In the genomic region with DNA sequence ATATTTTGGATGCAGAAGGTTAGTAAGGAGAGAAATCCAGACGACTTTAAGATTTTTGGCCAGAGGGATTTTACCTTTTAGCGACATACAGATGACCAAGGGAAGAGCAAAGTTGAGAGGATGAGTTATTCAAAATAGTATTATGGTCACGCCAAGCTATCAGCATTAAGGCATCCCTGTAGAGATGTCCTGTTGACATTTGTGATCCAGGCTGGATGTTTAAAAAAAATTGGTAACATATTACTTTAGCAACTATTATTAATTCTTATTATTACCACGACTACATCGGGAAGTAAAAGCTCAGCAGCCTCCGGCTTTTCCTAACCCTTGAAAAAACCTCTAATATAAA, we compare ENCODE assay signal across 8 cellular contexts. TPM values are rescaled to one million over a fixed set of nuclear protein-coding genes. Genes with fewer than 3 reads are reported as not detected.
A peak's percentile ranks its signal among the peaks of the same experiment; 100 is the strongest.
DNase-seq lines count a peak whose midpoint lies in the region; ATAC-seq and TF ChIP-seq lines count a peak whose summit lies in the region.

No MANE protein-coding gene starts in this region.

- H3K4me1 Mint-ChIP-seq in Calu3 (ENCODE audit: low read depth, unreplicated experiment) (peaks cover 29% of the 10 kb centered on the region), progenitor cell of endocrine pancreas (ENCODE audit: low read depth) (peaks cover 19% of the 10 kb centered on the region)

- peak overlapping the region in 1 of 2 experiments; percentile 26; a peak in 1 of 4 replicates for H4K8ac ChIP-seq in IMR-90 (ENCODE audit: low read depth in 2 of 2, low read length in 2 of 2)

- H2BK120ac ChIP-seq in IMR-90 (ENCODE audit: low read depth, low read length): no peak overlapping the region

- H2BK5ac ChIP-seq in IMR-90 (ENCODE audit: low read depth, low read length, poor library complexity, severe bottlenecking): no peak overlapping the region

- H3K9me3 Mint-ChIP-seq in Calu3 (ENCODE audit: low read depth, unreplicated experiment) (no peaks in the 10 kb centered on the region), progenitor cell of endocrine pancreas (ENCODE audit: low read depth) (no peaks in the 10 kb centered on the region)

- DNase-seq in Calu3 (no peak), IMR-90 (no peak), progenitor cell of endocrine pancreas (ENCODE audit: low spot score, unreplicated experiment) (no peak), CD1c-positive myeloid dendritic cell (ENCODE audit: extremely low spot score) (no peak), HuH-7 (ENCODE audit: low spot score) (no peak), SHP77 (lab: John Stamatoyannopoulos, UW) (no peak)
- DNase-seq in effector memory CD4-positive, alpha-beta T cell: no peak

- TF ChIP-seq POLR2A in IMR-90 (IDR thresholded peaks at IDR 0.05; ENCODE audit: low read depth, low read length): no peak

- TF ChIP-seq RAD21 in IMR-90 (IDR thresholded peaks at IDR 0.05; ENCODE audit: low read length): no peak

- dilution Hi-C loops in IMR-90 (cut with HindIII; ENCODE audit: low sequenced_read_pairs, unreplicated experiment): no loop called here

- no peaks in the 10 kb centered on the region for H3K9me1 ChIP-seq in IMR-90 (ENCODE audit: insufficient read depth, low read length)

- H4K5ac ChIP-seq in IMR-90 (ENCODE audit: low read depth, low read length): no peak overlapping the region

- H3K27ac Mint-ChIP-seq in Calu3 (ENCODE audit: unreplicated experiment) (peak overlapping the region; percentile 96), progenitor cell of endocrine pancreas (peak overlapping the region; percentile 99)

- peak overlapping the region; percentile 76 for H3K4me2 ChIP-seq in IMR-90 (ENCODE audit: low read depth, low read length)

- no peak overlapping the region for H3K14ac ChIP-seq in IMR-90 (replicated peaks; ENCODE audit: low read depth, low read length)

- no peaks in the 10 kb centered on the region for H3K27me3 Mint-ChIP-seq in Calu3 (ENCODE audit: unreplicated experiment)
- no peaks in the 10 kb centered on the region for H3K27me3 Mint-ChIP-seq in progenitor cell of endocrine pancreas

- WGBS in IMR-90 (ENCODE audit: extremely low coverage in 2 of 2, insufficient read length in 1 of 2), 2 experiments: no CpG with 5 or more reads among the region's 6 CpGs

- CTCF ChIA-PET in Calu3 (lab: Charles Lee): no interaction called here
- CTCF ChIA-PET in IMR-90 (lab: Yijun Ruan, JAX): no interaction called here

- H3K9me3 ChIP-seq in IMR-90 (ENCODE audit: control insufficient read depth, insufficient read depth, low read length): no peaks in the 10 kb centered on the region
- no peaks in the 10 kb centered on the region for H3K9me3 ChIP-seq in effector memory CD4-positive, alpha-beta T cell (ENCODE audit: control insufficient read depth, low read length)

- no peak overlapping the region for H3K18ac ChIP-seq in IMR-90 (ENCODE audit: low read depth, low read length)

- H3K4me3 ChIP-seq in IMR-90 (ENCODE audit: insufficient read depth, low read depth, low read length): peak overlapping the region; percentile 15; the same call in 1 of the 2 replicates
- peak overlapping the region; percentile 97 for H3K4me3 ChIP-seq in effector memory CD4-positive, alpha-beta T cell (ENCODE audit: insufficient read depth, low read depth, low read length, poor library complexity, severe bottlenecking)

- H3K4me3 Mint-ChIP-seq in Calu3 (ENCODE audit: low read depth, unreplicated experiment): peak overlapping the region; percentile 86
- H3K4me3 Mint-ChIP-seq in progenitor cell of endocrine pancreas (ENCODE audit: low read depth): peak overlapping the region; percentile 95

- ATAC-seq in GM21528 (IDR thresholded peaks at IDR 0.05; ENCODE audit: low FRiP score, unreplicated experiment): peak; percentile 16
- peak; percentile 12 for ATAC-seq in IMR-90 (ENCODE audit: low read depth)

- H4K20me1 ChIP-seq in IMR-90 (ENCODE audit: insufficient read depth, low read length): peaks cover 8% of the 10 kb centered on the region; the same call in 1 of the 2 replicates

- H2BK20ac ChIP-seq in IMR-90 (ENCODE audit: low read depth, low read length): no peak overlapping the region

- H2AFZ ChIP-seq in IMR-90 (replicated peaks; ENCODE audit: low read length, poor library complexity): no peak overlapping the region

- intact Hi-C loops in Calu3 (cut with micrococcal nuclease; ENCODE audit: unreplicated experiment): no loop called here
- intact Hi-C loops in IMR-90 (cut with micrococcal nuclease): no loop called here

- H3K9ac ChIP-seq in IMR-90 (ENCODE audit: low read depth, low read length): no peak overlapping the region

- H3K27ac ChIP-seq in IMR-90 (ENCODE audit: insufficient read depth, low read length): no peak overlapping the region
- peak overlapping the region; percentile 93 for H3K27ac ChIP-seq in effector memory CD4-positive, alpha-beta T cell (ENCODE audit: insufficient read depth, low read length, poor library complexity, severe bottlenecking)

- H3K23ac ChIP-seq in IMR-90 (ENCODE audit: low read depth, low read length): no peak overlapping the region

- H3K79me1 ChIP-seq in IMR-90 (ENCODE audit: low read depth in 1 of 2, low read length in 2 of 2): peaks cover 0 to 23% of the 10 kb centered on the region in 2 experiments; a peak in 2 of 4 replicates

- no peak overlapping the region for H2AK5ac ChIP-seq in IMR-90 (ENCODE audit: low read depth, low read length)

- H2AK9ac ChIP-seq in IMR-90 (replicated peaks; ENCODE audit: low read depth, low read length, poor library complexity): no peak overlapping the region

- BruUV-seq in Calu3 (replicated peaks; lab: Mats Ljungman, UMichigan): no TSS peak
- BruUV-seq in IMR-90 (replicated peaks; lab: Mats Ljungman, UMichigan): no TSS peak

- no peaks in the 10 kb centered on the region for H3K36me3 ChIP-seq in IMR-90 (ENCODE audit: control insufficient read depth, insufficient read depth, low read length)
- no peaks in the 10 kb centered on the region for H3K36me3 ChIP-seq in effector memory CD4-positive, alpha-beta T cell (ENCODE audit: control insufficient read depth, insufficient read depth, low read length)

- no peaks in the 10 kb centered on the region for H3K4me1 ChIP-seq in IMR-90 (ENCODE audit: control insufficient read depth, insufficient read depth, low read length)
- peaks cover 8% of the 10 kb centered on the region for H3K4me1 ChIP-seq in effector memory CD4-positive, alpha-beta T cell (ENCODE audit: control insufficient read depth, insufficient read depth, low read length, poor library complexity, severe bottlenecking)

- H2BK15ac ChIP-seq in IMR-90 (ENCODE audit: low read depth, low read length): no peak overlapping the region

- in situ Hi-C loops in IMR-90 (cut with MboI; ENCODE audit: low sequenced_read_pairs): no loop called here

- H3K27me3 ChIP-seq in IMR-90 (ENCODE audit: control insufficient read depth, insufficient read depth, low read length): no peaks in the 10 kb centered on the region
- H3K27me3 ChIP-seq in effector memory CD4-positive, alpha-beta T cell (replicated peaks; ENCODE audit: control insufficient read depth, insufficient read depth, low read length, poor library complexity, severe bottlenecking): no peaks in the 10 kb centered on the region

- TF ChIP-seq CTCF in Calu3 (IDR thresholded peaks at IDR 0.05; ENCODE audit: unreplicated experiment) (no peak), IMR-90 (conservative IDR thresholded peaks at IDR 0.05; ENCODE audit: low read depth, low read length) (no peak), progenitor cell of endocrine pancreas (IDR thresholded peaks at IDR 0.05; ENCODE audit: unreplicated experiment) (no peak)

- H3K56ac ChIP-seq in IMR-90 (ENCODE audit: extremely low read depth, insufficient read depth, low read length): no peak overlapping the region

- peaks cover 21% of the 10 kb centered on the region for H3K36me3 Mint-ChIP-seq in Calu3 (ENCODE audit: insufficient read depth, unreplicated experiment)
- H3K36me3 Mint-ChIP-seq in progenitor cell of endocrine pancreas (ENCODE audit: insufficient read depth): peaks cover 9% of the 10 kb centered on the region

- POLR2A ChIA-PET in IMR-90 (lab: Charles Lee; ENCODE audit: unreplicated experiment): interaction anchor here (0.6 kb wide), 2 partner anchors 37 to 659 kb away, joined by 3 to 4 read pairs; no protein-coding TSS in a partner anchor

- H4K91ac ChIP-seq in IMR-90 (ENCODE audit: insufficient read depth, low read depth, low read length): no peak overlapping the region

- no peak overlapping the region for H3K4ac ChIP-seq in IMR-90 (ENCODE audit: low read depth, low read length)

TF ChIP-seq in IMR-90, 13 proteins besides CTCF, POLR2A, EP300 and RAD21 (continues in another document):
- TF ChIP-seq CEBPB (IDR thresholded peaks at IDR 0.05; ENCODE audit: low read depth, low read length) (no peak), MXI1 (IDR thresholded peaks at IDR 0.05; ENCODE audit: borderline replicate concordance, low read depth, low read length) (no peak), RFX5 (IDR thresholded peaks at IDR 0.05; ENCODE audit: low read depth, low read length) (no peak), RCOR1 (IDR thresholded peaks at IDR 0.05; ENCODE audit: insufficient replicate concordance, low read length) (no peak), MAFK (IDR thresholded peaks at IDR 0.05; ENCODE audit: low read depth, low read length) (no peak), NFE2L2 (IDR thresholded peaks at IDR 0.05; ENCODE audit: low read depth, low read length) (no peak), CHD1 (IDR thresholded peaks at IDR 0.05; ENCODE audit: low read depth, low read length) (no peak), FOS (IDR thresholded peaks at IDR 0.05; ENCODE audit: low read depth, low read length) (no peak)
- TF ChIP-seq, protein P1, sequence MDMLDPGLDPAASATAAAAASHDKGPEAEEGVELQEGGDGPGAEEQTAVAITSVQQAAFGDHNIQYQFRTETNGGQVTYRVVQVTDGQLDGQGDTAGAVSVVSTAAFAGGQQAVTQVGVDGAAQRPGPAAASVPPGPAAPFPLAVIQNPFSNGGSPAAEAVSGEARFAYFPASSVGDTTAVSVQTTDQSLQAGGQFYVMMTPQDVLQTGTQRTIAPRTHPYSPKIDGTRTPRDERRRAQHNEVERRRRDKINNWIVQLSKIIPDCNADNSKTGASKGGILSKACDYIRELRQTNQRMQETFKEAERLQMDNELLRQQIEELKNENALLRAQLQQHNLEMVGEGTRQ (IDR thresholded peaks at IDR 0.05; ENCODE audit: low read depth, low read length): no peak

RNA-seq across cellular contexts. Expression of a gene that starts 0.6 kb away (rescaled TPM):
- 74.0 and 82.7 TPM in 2 replicates for total RNA-seq in Calu3 (2022)
- total RNA-seq in IMR-90 (2012; rRNA removed): 479 and 13,576 TPM in 2 replicates
- polyA plus RNA-seq in IMR-90 (2012; rRNA removed): 131 and 173 TPM in 2 replicates
- polyA plus RNA-seq in IMR-90 (2012; cell fraction: cytosol; rRNA removed): 110 and 190 TPM in 2 replicates
- 18.7 and 66.9 TPM in 2 replicates for polyA plus RNA-seq in IMR-90 (2012; cell fraction: nucleus; rRNA removed; ENCODE audit: low replicate concordance)
- 155 and 165 TPM in 2 replicates for total RNA-seq in progenitor cell of endocrine pancreas

RNA-seq across cellular contexts. Expression of a gene that starts 29.5 kb away (rescaled TPM):
- total RNA-seq in Calu3 (2022) (531 and 589 TPM in 2 replicates), IMR-90 (2012; rRNA removed) (590 and 1,435 TPM in 2 replicates), progenitor cell of endocrine pancreas (1,226 and 1,302 TPM in 2 replicates)
- 1,750 and 2,037 TPM in 2 replicates for polyA plus RNA-seq in IMR-90 (2012; rRNA removed)
- 1,118 and 2,262 TPM in 2 replicates for polyA plus RNA-seq in IMR-90 (2012; cell fraction: cytosol; rRNA removed)
- 121 and 956 TPM in 2 replicates for polyA plus RNA-seq in IMR-90 (2012; cell fraction: nucleus; rRNA removed; ENCODE audit: low replicate concordance)
